1 cellular context compared by ENCODE assay signal in the genomic region with DNA sequence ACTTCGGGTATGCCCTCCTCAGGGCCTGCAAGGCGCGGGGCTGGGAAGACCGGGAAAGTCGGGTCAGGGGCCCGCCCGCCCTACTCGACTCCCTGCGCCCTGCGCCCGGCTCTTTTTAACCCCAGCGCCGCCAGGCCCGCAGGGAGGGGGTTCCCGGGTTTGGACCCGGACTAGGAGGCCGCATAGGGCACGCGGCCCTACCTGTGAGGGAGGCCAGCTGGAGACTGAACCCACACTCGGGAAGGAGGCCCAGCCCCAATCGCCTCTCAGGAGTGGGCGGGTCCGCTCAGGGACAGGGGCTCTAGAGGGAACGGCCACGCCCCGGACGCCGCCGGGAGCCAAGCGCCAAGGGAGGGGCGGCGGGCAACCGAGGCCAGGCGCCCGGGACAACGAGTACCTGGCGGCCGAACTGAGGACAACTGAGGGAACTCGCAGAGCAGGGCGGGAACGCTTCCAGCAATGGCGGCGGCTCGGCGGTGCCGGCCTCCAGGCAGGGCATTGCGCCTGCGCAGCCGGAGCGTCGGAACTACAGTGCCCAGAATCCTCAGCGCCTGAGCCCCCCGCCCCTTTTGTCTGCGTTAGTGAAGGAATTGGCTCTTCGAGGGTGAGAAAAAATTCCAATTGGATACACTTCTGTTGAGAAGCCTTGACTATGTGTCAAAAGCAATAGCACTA.
TF ChIP-seq lines count a peak whose summit lies in the region.

A gene (minus strand): TSS at position 484 of the 675 bp plus-strand sequence.

TF ChIP-seq in H1, 55 proteins besides CTCF, POLR2A, EP300 and RAD21:
- TF ChIP-seq SIRT6 (IDR thresholded peaks at IDR 0.05; ENCODE audit: low read length), result no peak
- no peak for TF ChIP-seq CEBPB (IDR thresholded peaks at IDR 0.05; ENCODE audit: low read depth, low read length)
- no peak for TF ChIP-seq CHD2 (IDR thresholded peaks at IDR 0.05; ENCODE audit: low read length)
- TF ChIP-seq MAFK (IDR thresholded peaks at IDR 0.05; ENCODE audit: low read depth, low read length), result no peak
- no peak for TF ChIP-seq BRCA1 (IDR thresholded peaks at IDR 0.05; ENCODE audit: low read depth, low read length)
- TF ChIP-seq, protein P1, sequence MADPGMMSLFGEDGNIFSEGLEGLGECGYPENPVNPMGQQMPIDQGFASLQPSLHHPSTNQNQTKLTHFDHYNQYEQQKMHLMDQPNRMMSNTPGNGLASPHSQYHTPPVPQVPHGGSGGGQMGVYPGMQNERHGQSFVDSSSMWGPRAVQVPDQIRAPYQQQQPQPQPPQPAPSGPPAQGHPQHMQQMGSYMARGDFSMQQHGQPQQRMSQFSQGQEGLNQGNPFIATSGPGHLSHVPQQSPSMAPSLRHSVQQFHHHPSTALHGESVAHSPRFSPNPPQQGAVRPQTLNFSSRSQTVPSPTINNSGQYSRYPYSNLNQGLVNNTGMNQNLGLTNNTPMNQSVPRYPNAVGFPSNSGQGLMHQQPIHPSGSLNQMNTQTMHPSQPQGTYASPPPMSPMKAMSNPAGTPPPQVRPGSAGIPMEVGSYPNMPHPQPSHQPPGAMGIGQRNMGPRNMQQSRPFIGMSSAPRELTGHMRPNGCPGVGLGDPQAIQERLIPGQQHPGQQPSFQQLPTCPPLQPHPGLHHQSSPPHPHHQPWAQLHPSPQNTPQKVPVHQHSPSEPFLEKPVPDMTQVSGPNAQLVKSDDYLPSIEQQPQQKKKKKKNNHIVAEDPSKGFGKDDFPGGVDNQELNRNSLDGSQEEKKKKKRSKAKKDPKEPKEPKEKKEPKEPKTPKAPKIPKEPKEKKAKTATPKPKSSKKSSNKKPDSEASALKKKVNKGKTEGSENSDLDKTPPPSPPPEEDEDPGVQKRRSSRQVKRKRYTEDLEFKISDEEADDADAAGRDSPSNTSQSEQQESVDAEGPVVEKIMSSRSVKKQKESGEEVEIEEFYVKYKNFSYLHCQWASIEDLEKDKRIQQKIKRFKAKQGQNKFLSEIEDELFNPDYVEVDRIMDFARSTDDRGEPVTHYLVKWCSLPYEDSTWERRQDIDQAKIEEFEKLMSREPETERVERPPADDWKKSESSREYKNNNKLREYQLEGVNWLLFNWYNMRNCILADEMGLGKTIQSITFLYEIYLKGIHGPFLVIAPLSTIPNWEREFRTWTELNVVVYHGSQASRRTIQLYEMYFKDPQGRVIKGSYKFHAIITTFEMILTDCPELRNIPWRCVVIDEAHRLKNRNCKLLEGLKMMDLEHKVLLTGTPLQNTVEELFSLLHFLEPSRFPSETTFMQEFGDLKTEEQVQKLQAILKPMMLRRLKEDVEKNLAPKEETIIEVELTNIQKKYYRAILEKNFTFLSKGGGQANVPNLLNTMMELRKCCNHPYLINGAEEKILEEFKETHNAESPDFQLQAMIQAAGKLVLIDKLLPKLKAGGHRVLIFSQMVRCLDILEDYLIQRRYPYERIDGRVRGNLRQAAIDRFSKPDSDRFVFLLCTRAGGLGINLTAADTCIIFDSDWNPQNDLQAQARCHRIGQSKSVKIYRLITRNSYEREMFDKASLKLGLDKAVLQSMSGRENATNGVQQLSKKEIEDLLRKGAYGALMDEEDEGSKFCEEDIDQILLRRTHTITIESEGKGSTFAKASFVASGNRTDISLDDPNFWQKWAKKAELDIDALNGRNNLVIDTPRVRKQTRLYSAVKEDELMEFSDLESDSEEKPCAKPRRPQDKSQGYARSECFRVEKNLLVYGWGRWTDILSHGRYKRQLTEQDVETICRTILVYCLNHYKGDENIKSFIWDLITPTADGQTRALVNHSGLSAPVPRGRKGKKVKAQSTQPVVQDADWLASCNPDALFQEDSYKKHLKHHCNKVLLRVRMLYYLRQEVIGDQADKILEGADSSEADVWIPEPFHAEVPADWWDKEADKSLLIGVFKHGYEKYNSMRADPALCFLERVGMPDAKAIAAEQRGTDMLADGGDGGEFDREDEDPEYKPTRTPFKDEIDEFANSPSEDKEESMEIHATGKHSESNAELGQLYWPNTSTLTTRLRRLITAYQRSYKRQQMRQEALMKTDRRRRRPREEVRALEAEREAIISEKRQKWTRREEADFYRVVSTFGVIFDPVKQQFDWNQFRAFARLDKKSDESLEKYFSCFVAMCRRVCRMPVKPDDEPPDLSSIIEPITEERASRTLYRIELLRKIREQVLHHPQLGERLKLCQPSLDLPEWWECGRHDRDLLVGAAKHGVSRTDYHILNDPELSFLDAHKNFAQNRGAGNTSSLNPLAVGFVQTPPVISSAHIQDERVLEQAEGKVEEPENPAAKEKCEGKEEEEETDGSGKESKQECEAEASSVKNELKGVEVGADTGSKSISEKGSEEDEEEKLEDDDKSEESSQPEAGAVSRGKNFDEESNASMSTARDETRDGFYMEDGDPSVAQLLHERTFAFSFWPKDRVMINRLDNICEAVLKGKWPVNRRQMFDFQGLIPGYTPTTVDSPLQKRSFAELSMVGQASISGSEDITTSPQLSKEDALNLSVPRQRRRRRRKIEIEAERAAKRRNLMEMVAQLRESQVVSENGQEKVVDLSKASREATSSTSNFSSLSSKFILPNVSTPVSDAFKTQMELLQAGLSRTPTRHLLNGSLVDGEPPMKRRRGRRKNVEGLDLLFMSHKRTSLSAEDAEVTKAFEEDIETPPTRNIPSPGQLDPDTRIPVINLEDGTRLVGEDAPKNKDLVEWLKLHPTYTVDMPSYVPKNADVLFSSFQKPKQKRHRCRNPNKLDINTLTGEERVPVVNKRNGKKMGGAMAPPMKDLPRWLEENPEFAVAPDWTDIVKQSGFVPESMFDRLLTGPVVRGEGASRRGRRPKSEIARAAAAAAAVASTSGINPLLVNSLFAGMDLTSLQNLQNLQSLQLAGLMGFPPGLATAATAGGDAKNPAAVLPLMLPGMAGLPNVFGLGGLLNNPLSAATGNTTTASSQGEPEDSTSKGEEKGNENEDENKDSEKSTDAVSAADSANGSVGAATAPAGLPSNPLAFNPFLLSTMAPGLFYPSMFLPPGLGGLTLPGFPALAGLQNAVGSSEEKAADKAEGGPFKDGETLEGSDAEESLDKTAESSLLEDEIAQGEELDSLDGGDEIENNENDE (IDR thresholded peaks at IDR 0.05; ENCODE audit: insufficient replicate concordance, low read length), result no peak
- no peak for TF ChIP-seq CTBP2 (IDR thresholded peaks at IDR 0.05; ENCODE audit: borderline replicate concordance, insufficient read depth, insufficient read length, low read length)
- 0 out of 4 replicates have a peak, but pooled peaks of 1 of the 2 experiments have one; percentile 47 for TF ChIP-seq HDAC2 (IDR thresholded peaks at IDR 0.05; ENCODE audit: borderline replicate concordance in 1 of 2, low read depth in 2 of 2, low read length in 2 of 2)
- no peak for TF ChIP-seq BCL11A (IDR thresholded peaks at IDR 0.05; ENCODE audit: low read depth in 2 of 2, low read length in 2 of 2)
- no peak for TF ChIP-seq CBX5 (IDR thresholded peaks at IDR 0.05; ENCODE audit: low read depth, low read length)
- TF ChIP-seq CHD1 (IDR thresholded peaks at IDR 0.05; ENCODE audit: low read depth, low read length), result no peak
- TF ChIP-seq HDAC6 (IDR thresholded peaks at IDR 0.05; ENCODE audit: low read depth, low read length), result no peak
- TF ChIP-seq SUZ12 (IDR thresholded peaks at IDR 0.05; ENCODE audit: low read length), result no peak
- no peak for TF ChIP-seq EZH2 (IDR thresholded peaks at IDR 0.05; ENCODE audit: low read depth, low read length, severe bottlenecking)
- peak; percentile 81; the same call in 1 of the 2 replicates for TF ChIP-seq POLR2AphosphoS5 (IDR thresholded peaks at IDR 0.05; ENCODE audit: low read depth, low read length)
- TF ChIP-seq RBBP5 (IDR thresholded peaks at IDR 0.05; ENCODE audit: borderline replicate concordance, low read depth, low read length), result no peak
- TF ChIP-seq KDM4A (IDR thresholded peaks at IDR 0.05; ENCODE audit: low read depth, low read length, severe bottlenecking), result peak; percentile 78
- TF ChIP-seq TAF1 (IDR thresholded peaks at IDR 0.05; ENCODE audit: low read depth, low read length), result peak; percentile 81
- TF ChIP-seq TAF7 (optimal IDR thresholded peaks at IDR 0.05; ENCODE audit: borderline replicate concordance, low read depth, low read length), result peak; percentile 75
- TF ChIP-seq, protein P2, sequence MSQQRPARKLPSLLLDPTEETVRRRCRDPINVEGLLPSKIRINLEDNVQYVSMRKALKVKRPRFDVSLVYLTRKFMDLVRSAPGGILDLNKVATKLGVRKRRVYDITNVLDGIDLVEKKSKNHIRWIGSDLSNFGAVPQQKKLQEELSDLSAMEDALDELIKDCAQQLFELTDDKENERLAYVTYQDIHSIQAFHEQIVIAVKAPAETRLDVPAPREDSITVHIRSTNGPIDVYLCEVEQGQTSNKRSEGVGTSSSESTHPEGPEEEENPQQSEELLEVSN (IDR thresholded peaks at IDR 0.05), result peak; percentile 73; the same call in 1 of the 2 replicates
- TF ChIP-seq, protein P3, sequence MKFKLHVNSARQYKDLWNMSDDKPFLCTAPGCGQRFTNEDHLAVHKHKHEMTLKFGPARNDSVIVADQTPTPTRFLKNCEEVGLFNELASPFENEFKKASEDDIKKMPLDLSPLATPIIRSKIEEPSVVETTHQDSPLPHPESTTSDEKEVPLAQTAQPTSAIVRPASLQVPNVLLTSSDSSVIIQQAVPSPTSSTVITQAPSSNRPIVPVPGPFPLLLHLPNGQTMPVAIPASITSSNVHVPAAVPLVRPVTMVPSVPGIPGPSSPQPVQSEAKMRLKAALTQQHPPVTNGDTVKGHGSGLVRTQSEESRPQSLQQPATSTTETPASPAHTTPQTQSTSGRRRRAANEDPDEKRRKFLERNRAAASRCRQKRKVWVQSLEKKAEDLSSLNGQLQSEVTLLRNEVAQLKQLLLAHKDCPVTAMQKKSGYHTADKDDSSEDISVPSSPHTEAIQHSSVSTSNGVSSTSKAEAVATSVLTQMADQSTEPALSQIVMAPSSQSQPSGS (IDR thresholded peaks at IDR 0.05; ENCODE audit: low read length), result no peak
- no peak for TF ChIP-seq SRF (IDR thresholded peaks at IDR 0.05; ENCODE audit: low read depth, low read length)
- no peak for TF ChIP-seq POU5F1 (IDR thresholded peaks at IDR 0.05; ENCODE audit: low read depth, low read length)
- TF ChIP-seq YY1 (IDR thresholded peaks at IDR 0.05; ENCODE audit: low read depth, low read length), result peak; percentile 98
- no peak for TF ChIP-seq JUN (IDR thresholded peaks at IDR 0.05; ENCODE audit: low read depth, low read length)
- no peak for TF ChIP-seq KDM5A (IDR thresholded peaks at IDR 0.05; ENCODE audit: low read length)
- no peak for TF ChIP-seq RFX5 (IDR thresholded peaks at IDR 0.05; ENCODE audit: borderline replicate concordance, low read depth, low read length)
- TF ChIP-seq SP1 (IDR thresholded peaks at IDR 0.05; ENCODE audit: low read depth, low read length), result peak; percentile 55; the same call in 1 of the 2 replicates
- TF ChIP-seq, protein P4, sequence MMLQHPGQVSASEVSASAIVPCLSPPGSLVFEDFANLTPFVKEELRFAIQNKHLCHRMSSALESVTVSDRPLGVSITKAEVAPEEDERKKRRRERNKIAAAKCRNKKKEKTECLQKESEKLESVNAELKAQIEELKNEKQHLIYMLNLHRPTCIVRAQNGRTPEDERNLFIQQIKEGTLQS (IDR thresholded peaks at IDR 0.05; ENCODE audit: insufficient read depth, low read depth, low read length), result no peak
- no peak for TF ChIP-seq ZNF274 (IDR thresholded peaks at IDR 0.05; ENCODE audit: borderline replicate concordance, extremely low read depth, low read length)
- no peak for TF ChIP-seq RNF2 (IDR thresholded peaks at IDR 0.05; ENCODE audit: borderline replicate concordance, low read depth, low read length, missing control alignments, poor library complexity, severe bottlenecking)
- no peak for TF ChIP-seq TEAD4 (IDR thresholded peaks at IDR 0.05; ENCODE audit: low read depth, low read length)
- TF ChIP-seq KDM1A (IDR thresholded peaks at IDR 0.05; ENCODE audit: borderline replicate concordance, low read length), result peak; percentile 43; the same call in 1 of the 2 replicates
- peak; percentile 76 for TF ChIP-seq TBP (IDR thresholded peaks at IDR 0.05; ENCODE audit: low read depth, low read length)
- TF ChIP-seq GABPA (IDR thresholded peaks at IDR 0.05; ENCODE audit: borderline replicate concordance, insufficient read depth, low read length), result no peak
- TF ChIP-seq BACH1 (IDR thresholded peaks at IDR 0.05; ENCODE audit: low read length), result no peak
- TF ChIP-seq SIX5 (IDR thresholded peaks at IDR 0.05; ENCODE audit: low read depth, low read length), result peak; percentile 80
- TF ChIP-seq SAP30 (IDR thresholded peaks at IDR 0.05; ENCODE audit: insufficient read depth, insufficient replicate concordance, low read length), result no peak
- no peak for TF ChIP-seq CBX8 (IDR thresholded peaks at IDR 0.05; ENCODE audit: borderline replicate concordance, low read depth, low read length)
- peak; percentile 11; the same call in 1 of the 2 replicates for TF ChIP-seq SP4 (IDR thresholded peaks at IDR 0.05; ENCODE audit: low read length)
- no peak for TF ChIP-seq JUND (IDR thresholded peaks at IDR 0.05; ENCODE audit: low read length)
- TF ChIP-seq SP2 (IDR thresholded peaks at IDR 0.05; ENCODE audit: low read length), result no peak
- no peak for TF ChIP-seq RXRA (IDR thresholded peaks at IDR 0.05; ENCODE audit: insufficient read depth, low read depth, low read length)
- TF ChIP-seq PHF8 (conservative IDR thresholded peaks at IDR 0.05; ENCODE audit: low read depth, low read length), result peak; percentile 79
- TF ChIP-seq FOSL1 (IDR thresholded peaks at IDR 0.05; ENCODE audit: insufficient read depth, low read depth, low read length), result no peak
- TF ChIP-seq, protein P5, sequence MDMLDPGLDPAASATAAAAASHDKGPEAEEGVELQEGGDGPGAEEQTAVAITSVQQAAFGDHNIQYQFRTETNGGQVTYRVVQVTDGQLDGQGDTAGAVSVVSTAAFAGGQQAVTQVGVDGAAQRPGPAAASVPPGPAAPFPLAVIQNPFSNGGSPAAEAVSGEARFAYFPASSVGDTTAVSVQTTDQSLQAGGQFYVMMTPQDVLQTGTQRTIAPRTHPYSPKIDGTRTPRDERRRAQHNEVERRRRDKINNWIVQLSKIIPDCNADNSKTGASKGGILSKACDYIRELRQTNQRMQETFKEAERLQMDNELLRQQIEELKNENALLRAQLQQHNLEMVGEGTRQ (IDR thresholded peaks at IDR 0.05; ENCODE audit: low read length), result no peak
- peak; percentile 90 for TF ChIP-seq NRF1 (IDR thresholded peaks at IDR 0.05; ENCODE audit: low read depth, low read length)
- TF ChIP-seq TCF12 (IDR thresholded peaks at IDR 0.05; ENCODE audit: low read depth, low read length), result no peak
- TF ChIP-seq ASH2L (IDR thresholded peaks at IDR 0.05; ENCODE audit: low read length), result no peak
- TF ChIP-seq SIN3A (conservative IDR thresholded peaks at IDR 0.05 in 1 of 2, IDR thresholded peaks at IDR 0.05 in 1 of 2; ENCODE audit: low read depth in 1 of 2, low read length in 2 of 2), result peak in 1 of 2 experiments; percentile 58; a peak in 1 of 4 replicates
- TF ChIP-seq GTF2F1 (IDR thresholded peaks at IDR 0.05; ENCODE audit: borderline replicate concordance, low read depth, low read length), result no peak
- TF ChIP-seq, protein P6, sequence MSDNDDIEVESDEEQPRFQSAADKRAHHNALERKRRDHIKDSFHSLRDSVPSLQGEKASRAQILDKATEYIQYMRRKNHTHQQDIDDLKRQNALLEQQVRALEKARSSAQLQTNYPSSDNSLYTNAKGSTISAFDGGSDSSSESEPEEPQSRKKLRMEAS (IDR thresholded peaks at IDR 0.05), result peak; percentile 79
- no peak for TF ChIP-seq EGR1 (IDR thresholded peaks at IDR 0.05; ENCODE audit: borderline replicate concordance, low read depth, low read length)
- TF ChIP-seq NANOG (IDR thresholded peaks at IDR 0.05; ENCODE audit: insufficient read depth, low read depth, low read length, poor library complexity, severe bottlenecking), result no peak
- peak; percentile 50 for TF ChIP-seq CREB1 (IDR thresholded peaks at IDR 0.05)
